8 cellular contexts compared by ENCODE assay signal in the genomic region with DNA sequence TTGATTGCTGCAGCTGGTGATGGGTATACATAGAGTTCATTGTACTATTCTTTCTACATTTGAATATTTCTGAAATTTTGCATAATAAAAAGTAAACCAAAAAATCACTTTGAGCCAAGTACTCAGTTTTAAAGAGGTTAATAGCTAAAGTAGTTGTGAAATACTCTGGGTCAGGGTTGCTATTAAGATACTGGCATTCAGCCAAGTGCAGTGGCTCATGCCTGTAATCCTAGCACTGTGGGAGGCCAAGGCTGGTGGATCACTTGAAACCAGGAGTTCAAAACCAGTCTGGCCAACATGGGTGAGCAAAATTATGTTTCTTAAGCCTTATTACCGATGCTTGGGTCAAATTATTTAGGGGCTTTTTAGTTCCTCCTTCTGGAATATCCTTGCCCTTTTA.
A peak's percentile ranks its signal among the peaks of the same experiment; 100 is the strongest.
DNase-seq lines count a peak whose midpoint lies in the region; ATAC-seq and TF ChIP-seq lines count a peak whose summit lies in the region.

No MANE protein-coding gene starts in this region.

- no peak for TF ChIP-seq CTCF in gastrocnemius medialis (IDR thresholded peaks at IDR 0.05 in 4 of 5, conservative IDR thresholded peaks at IDR 0.05 in 1 of 5)

- no peaks in the 10 kb centered on the region for H3K27me3 Mint-ChIP-seq in activated naive CD4-positive, alpha-beta T cell treated with anti-CD3 and anti-CD28 coated beads, Interleukin-2, amount 10 ng/mL, durations not matched to agents 7 days and 5 days

- CTCF ChIA-PET in activated naive CD4-positive, alpha-beta T cell treated with anti-CD3 and anti-CD28 coated beads, Interleukin-2, amount 10 ng/mL, durations not matched to agents 7 days and 5 days (lab: Charles Lee) = no interaction called here

- H3K4me3 Mint-ChIP-seq in activated naive CD4-positive, alpha-beta T cell treated with anti-CD3 and anti-CD28 coated beads, Interleukin-2, amount 10 ng/mL, durations not matched to agents 7 days and 5 days = no peak overlapping the region

- peaks cover 14% of the 10 kb centered on the region for H3K9me3 Mint-ChIP-seq in activated naive CD4-positive, alpha-beta T cell treated with anti-CD3 and anti-CD28 coated beads, Interleukin-2, amount 10 ng/mL, durations not matched to agents 7 days and 5 days

- DNase-seq in NCI-H1417 (lab: John Stamatoyannopoulos, UW) (peak; percentile 3 to 67 (median 25)), NCI-H1417 treated with DMSO at 0.1 percent for 48 hours (lab: John Stamatoyannopoulos, UW) (no peak), NCI-H82 (lab: John Stamatoyannopoulos, UW) (peak; percentile 78), gastrocnemius medialis (peak; percentile 41 to 49), amygdala (lab: John Stamatoyannopoulos, UW) (no peak)
- no peak for DNase-seq in activated CD4-positive, alpha-beta T cell treated with anti-CD3 and anti-CD28 coated beads, Interleukin-2, amount 50 U/mL, for 1 hour
- no peak for DNase-seq in activated naive CD4-positive, alpha-beta T cell treated with anti-CD3 and anti-CD28 coated beads, Interleukin-2, amount 10 ng/mL, durations not matched to agents 7 days and 5 days

- H3K27me3 ChIP-seq in gastrocnemius medialis = no peaks in the 10 kb centered on the region

- peaks cover 30% of the 10 kb centered on the region for H3K36me3 Mint-ChIP-seq in activated naive CD4-positive, alpha-beta T cell treated with anti-CD3 and anti-CD28 coated beads, Interleukin-2, amount 10 ng/mL, durations not matched to agents 7 days and 5 days

- intact Hi-C loops in gastrocnemius medialis (cut with DNase I; ENCODE audit: low total_unique reads) = no loop called here

- TF ChIP-seq POLR2A in gastrocnemius medialis (IDR thresholded peaks at IDR 0.05) = no peak

- no peak overlapping the region for H3K4me3 ChIP-seq in gastrocnemius medialis

- ATAC-seq in esophagus mucosa (peak; percentile 70), gastrocnemius medialis (peak; percentile 84 to 85)

- peaks cover 15% of the 10 kb centered on the region in 2 donors for H3K4me1 ChIP-seq in gastrocnemius medialis

- in situ Hi-C loops in gastrocnemius medialis (cut with MboI; ENCODE audit: low sequenced_read_pairs in 4 of 4) = no loop called here

- peaks cover 3% of the 10 kb centered on the region for H3K4me1 Mint-ChIP-seq in activated naive CD4-positive, alpha-beta T cell treated with anti-CD3 and anti-CD28 coated beads, Interleukin-2, amount 10 ng/mL, durations not matched to agents 7 days and 5 days

- no peak overlapping the region for H3K27ac ChIP-seq in gastrocnemius medialis

- H3K27ac Mint-ChIP-seq in activated naive CD4-positive, alpha-beta T cell treated with anti-CD3 and anti-CD28 coated beads, Interleukin-2, amount 10 ng/mL, durations not matched to agents 7 days and 5 days = no peak overlapping the region

- no peaks in the 10 kb centered on the region for H3K9me3 ChIP-seq in gastrocnemius medialis

- peaks cover 0 to 4% of the 10 kb centered on the region in 2 donors for H3K36me3 ChIP-seq in gastrocnemius medialis

Comparison
In these comparisons a context has a peak if more than half of its experiments do, and no peak if none do; other contexts are left out.
1. DNase-seq: peak in NCI-H1417 (3 of 3), NCI-H82 (single experiment) and gastrocnemius medialis (2 of 2); none in NCI-H1417 treated with DMSO at 0.1 percent for 48 hours (single experiment), activated CD4-positive, alpha-beta T cell treated with anti-CD3 and anti-CD28 coated beads, Interleukin-2, amount 50 U/mL, for 1 hour (single experiment), activated naive CD4-positive, alpha-beta T cell treated with anti-CD3 and anti-CD28 coated beads, Interleukin-2, amount 10 ng/mL, durations not matched to agents 7 days and 5 days (single experiment) and amygdala (0 of 56).